In the genomic region with DNA sequence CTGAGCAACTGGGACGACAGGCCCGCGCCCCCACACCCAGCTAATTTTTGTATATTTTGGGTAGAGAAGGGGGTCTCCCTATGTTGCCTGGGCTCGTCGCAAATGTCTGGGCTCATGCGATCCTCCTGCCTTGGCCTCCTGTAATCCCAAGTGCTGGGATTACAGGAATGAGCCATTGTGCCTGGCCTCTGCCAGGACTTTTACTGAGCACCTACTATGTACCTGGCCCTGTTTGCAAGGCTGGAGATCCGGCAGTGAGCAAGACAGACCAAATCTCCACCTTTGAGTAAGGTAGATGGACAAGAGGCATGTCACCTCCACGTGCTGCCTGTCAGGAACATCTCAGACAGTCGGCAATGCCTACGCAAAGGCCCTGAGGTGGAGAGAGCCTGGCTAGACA, we compare ENCODE assay signal across 30 cellular contexts.
"Had no signal": no experiment of that assay in that cellular context is flagged by ENCODE, and none has a peak within 500 bp of the region (broad histone marks: within the 10 kb centered on the region; RNA-seq: fewer than 3 reads in every experiment).

No MANE protein-coding gene starts in this region.

- H3K9ac ChIP-seq: SK-N-SH had no signal

- H3K27ac ChIP-seq: brain microvascular endothelial cell, SJSA1, VCaP had no signal

- H3K4me3 Mint-ChIP-seq: activated CD4-positive, alpha-beta T cell treated with anti-CD3 and anti-CD28 coated beads, Interleukin-2, amount 10 ng/mL, durations not matched to agents 24 days and 14 days; activated CD8-positive, alpha-beta T cell treated with anti-CD3 and anti-CD28 coated beads for 36 hours; activated naive CD4-positive, alpha-beta T cell treated with anti-CD3 and anti-CD28 coated beads for 36 hours; activated naive CD8-positive, alpha-beta T cell treated with anti-CD3 and anti-CD28 coated beads for 36 hours; activated T-helper 1 cell treated with anti-CD3 and anti-CD28 coated beads, Interleukin-12 subunit alpha, Interleukin-12 subunit beta, Interleukin-2, Interleukin-4 antibody, amounts not matched to agents 30 ng/mL and 10 ng/mL and 1 ng/mL, durations not matched to agents 14 hours and 24 hours and 36 hours; T-cell; T-helper 17 cell had no signal

- H3K27me3 ChIP-seq: brain microvascular endothelial cell, SJSA1 had no signal

- DNase-seq: activated CD4-positive, alpha-beta T cell treated with anti-CD3 and anti-CD28 coated beads for 1 hour; activated CD4-positive, alpha-beta T cell treated with anti-CD3 and anti-CD28 coated beads, Interleukin-2, amount 10 ng/mL, durations not matched to agents 24 days and 14 days; activated CD4-positive, alpha-beta T cell treated with anti-CD3 and anti-CD28 coated beads, Interleukin-2, amount 50 U/mL, for 4 hours; activated CD4-positive, CD25-positive, alpha-beta regulatory T cell; activated CD8-positive, alpha-beta T cell treated with anti-CD3 and anti-CD28 coated beads for 36 hours; activated gamma-delta T cell treated with Interleukin-2 at 50 U/mL for 16 hours; activated naive CD4-positive, alpha-beta T cell treated with anti-CD3 and anti-CD28 coated beads for 36 hours; activated naive CD8-positive, alpha-beta T cell treated with anti-CD3 and anti-CD28 coated beads for 36 hours; activated T-cell treated with anti-CD3 and anti-CD28 coated beads, Interleukin-2, amount 50 U/mL, for 1 hour; amniotic stem cell; aorta; brain microvascular endothelial cell; central memory CD4-positive, alpha-beta T cell; Karpas-422; KBM-7; NCI-H1105; NCI-H1417 treated with DMSO at 0.1 percent for 48 hours; NCI-H1694 treated with DMSO at 0.1 percent for 48 hours; NCI-H2029; NCI-H345; NCI-H524 treated with DMSO at 0.1 percent for 48 hours; SHP77 treated with DMSO at 0.1 percent for 48 hours; SK-N-SH; T-cell; T-helper 17 cell; T-helper 9 cell had no signal

- H3K4me3 ChIP-seq: SJSA1 had no signal

- H3K27ac Mint-ChIP-seq: activated CD4-positive, alpha-beta T cell treated with anti-CD3 and anti-CD28 coated beads, Interleukin-2, amount 10 ng/mL, durations not matched to agents 24 days and 14 days; activated CD8-positive, alpha-beta T cell treated with anti-CD3 and anti-CD28 coated beads for 36 hours; activated naive CD4-positive, alpha-beta T cell treated with anti-CD3 and anti-CD28 coated beads for 36 hours; activated naive CD8-positive, alpha-beta T cell treated with anti-CD3 and anti-CD28 coated beads for 36 hours; activated T-helper 1 cell treated with anti-CD3 and anti-CD28 coated beads, Interleukin-12 subunit alpha, Interleukin-12 subunit beta, Interleukin-2, Interleukin-4 antibody, amounts not matched to agents 30 ng/mL and 10 ng/mL and 1 ng/mL, durations not matched to agents 14 hours and 24 hours and 36 hours; T-helper 17 cell had no signal

- H3K9me3 ChIP-seq: SJSA1, SK-N-SH had no signal

- H3K9me3 Mint-ChIP-seq: activated CD4-positive, alpha-beta T cell treated with anti-CD3 and anti-CD28 coated beads, Interleukin-2, amount 10 ng/mL, durations not matched to agents 24 days and 14 days; activated CD8-positive, alpha-beta T cell treated with anti-CD3 and anti-CD28 coated beads for 36 hours; activated naive CD4-positive, alpha-beta T cell treated with anti-CD3 and anti-CD28 coated beads for 36 hours; activated naive CD8-positive, alpha-beta T cell treated with anti-CD3 and anti-CD28 coated beads for 36 hours; activated T-helper 1 cell treated with anti-CD3 and anti-CD28 coated beads, Interleukin-12 subunit alpha, Interleukin-12 subunit beta, Interleukin-2, Interleukin-4 antibody, amounts not matched to agents 30 ng/mL and 10 ng/mL and 1 ng/mL, durations not matched to agents 14 hours and 24 hours and 36 hours; T-cell had no signal

- H3K27me3 Mint-ChIP-seq: activated CD4-positive, alpha-beta T cell treated with anti-CD3 and anti-CD28 coated beads, Interleukin-2, amount 10 ng/mL, durations not matched to agents 24 days and 14 days; activated CD8-positive, alpha-beta T cell treated with anti-CD3 and anti-CD28 coated beads for 36 hours; activated naive CD8-positive, alpha-beta T cell treated with anti-CD3 and anti-CD28 coated beads for 36 hours; T-cell; T-helper 17 cell had no signal

- H3K4me1 Mint-ChIP-seq: activated naive CD8-positive, alpha-beta T cell treated with anti-CD3 and anti-CD28 coated beads for 36 hours had no signal

- H3K4me2 ChIP-seq: SK-N-SH had no signal

- H3K4me1 ChIP-seq: SJSA1 had no signal

- ATAC-seq: activated CD8-positive, alpha-beta T cell treated with anti-CD3 and anti-CD28 coated beads for 36 hours; Panc1; T-cell; T-helper 17 cell had no signal
